Comparison of ENCODE assay signal across 9 cellular contexts in the genomic region with DNA sequence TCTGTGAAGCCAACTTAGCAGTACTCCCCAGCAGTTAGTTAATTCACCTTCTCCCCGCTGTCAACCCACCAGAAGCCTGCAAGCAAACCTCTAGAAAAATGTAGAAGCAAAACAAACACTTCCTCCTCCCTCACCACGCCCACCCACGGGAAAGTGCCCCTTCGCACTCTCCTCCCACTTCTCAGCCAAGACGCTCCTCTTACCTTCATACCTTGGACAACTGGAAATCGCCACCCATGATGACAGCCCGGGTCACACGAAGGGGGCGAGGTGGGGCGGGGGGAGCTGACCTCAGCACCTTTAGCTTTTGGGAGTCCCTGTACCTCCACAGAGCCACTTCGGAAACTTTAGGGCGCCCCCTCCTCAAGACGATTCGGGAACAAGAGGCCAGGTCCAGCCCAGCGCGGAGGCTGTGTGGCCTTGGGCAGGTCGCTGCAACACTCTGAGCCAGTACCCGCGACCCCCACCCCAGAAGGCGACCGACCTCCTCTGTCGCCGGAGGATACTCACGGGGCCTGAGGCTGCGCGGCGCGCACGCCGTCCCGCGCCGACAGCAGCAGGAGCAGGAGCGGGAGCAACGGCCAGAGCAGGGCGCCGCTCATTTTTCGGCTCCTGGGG. TPM values are rescaled to one million over a fixed set of nuclear protein-coding genes. Genes with fewer than 3 reads are reported as not detected.
A peak's percentile ranks its signal among the peaks of the same experiment; 100 is the strongest.
DNase-seq lines count a peak whose midpoint lies in the region; ATAC-seq lines count a peak whose summit lies in the region.
"Had no signal": no experiment of that assay in that cellular context is flagged by ENCODE, and none has a peak within 500 bp of the region (broad histone marks: within the 10 kb centered on the region; RNA-seq: fewer than 3 reads in every experiment).

No MANE protein-coding gene starts in this region.

- no peak overlapping the region for H3K27ac ChIP-seq in SK-N-MC
- no peak overlapping the region for H3K27ac ChIP-seq in right cardiac atrium (ENCODE audit: low read length)

- no peaks in the 10 kb centered on the region for H3K9me3 ChIP-seq in HAP-1
- H3K9me3 ChIP-seq in SK-N-MC (ENCODE audit: low read depth, low read length) = no peaks in the 10 kb centered on the region
- H3K9me3 ChIP-seq in right cardiac atrium (ENCODE audit: control insufficient read depth, low read length) = no peaks in the 10 kb centered on the region

- WGBS in right cardiac atrium = under 1% methylated on average over 38 of the region's 38 CpGs

- intact Hi-C loops in right cardiac atrium (cut with DNase I) = no loop called here

- in situ Hi-C loops in HAP-1 (cut with MboI; ENCODE audit: low sequenced_read_pairs) = no loop called here

- no peaks in the 10 kb centered on the region for H3K36me3 ChIP-seq in HAP-1 (replicated peaks)
- no peaks in the 10 kb centered on the region for H3K36me3 ChIP-seq in SK-N-MC (ENCODE audit: insufficient read depth, low read length)

- DNase-seq in HAP-1 (ENCODE audit: low spot score in 2 of 2) (no peak), SK-N-MC (ENCODE audit: low read depth, low spot score) (no peak), right cardiac atrium (no peak), retina (peak; percentile 61), HCEC 1CT (no peak)
- DNase-seq: NCI-H2081 had no signal

- peak overlapping the region; percentile 17 for H3K4me3 ChIP-seq in HAP-1
- H3K4me3 ChIP-seq in SK-N-MC = peak overlapping the region; percentile 54
- peak overlapping the region; percentile 5 for H3K4me3 ChIP-seq in right cardiac atrium (ENCODE audit: low read length)

- H3K4me1 ChIP-seq in HAP-1 (no peaks in the 10 kb centered on the region), right cardiac atrium (ENCODE audit: control insufficient read depth, insufficient read depth, low read length) (no peaks in the 10 kb centered on the region)

- H3K9ac ChIP-seq in SK-N-MC (ENCODE audit: insufficient read length) = no peak overlapping the region

- ATAC-seq in right cardiac atrium (no peak), GM21786 (IDR thresholded peaks at IDR 0.05; ENCODE audit: unreplicated experiment) (no peak), GM18861 (IDR thresholded peaks at IDR 0.05; ENCODE audit: unreplicated experiment) (no peak), HG02759 (IDR thresholded peaks at IDR 0.05; ENCODE audit: unreplicated experiment) (no peak)

- H3K27me3 ChIP-seq in HAP-1 (ENCODE audit: low read depth) (peaks cover 21% of the 10 kb centered on the region), right cardiac atrium (ENCODE audit: control insufficient read depth, insufficient read depth) (no peaks in the 10 kb centered on the region)

RNA-seq across cellular contexts. Expression of a gene that starts 0.5 kb away (rescaled TPM):
- total RNA-seq in right cardiac atrium = 10 to 100 TPM in 1 of 4 donors, 1 to 10 TPM in 3; 2.4 to 11.8 (median 8.0) TPM
- polyA plus RNA-seq in right cardiac atrium = 19.7 TPM

RNA-seq across cellular contexts. Expression of a gene that starts 49.1 kb away (rescaled TPM):
- total RNA-seq in right cardiac atrium = 1 to 10 TPM; 3.3 to 6.1 (median 5.6) TPM
- polyA plus RNA-seq in right cardiac atrium = 4.7 TPM

RNA-seq across cellular contexts. Expression of a gene that starts 49.4 kb away (rescaled TPM):
- total RNA-seq in right cardiac atrium = 10 to 100 TPM; 31.5 to 42.1 (median 36.6) TPM
- polyA plus RNA-seq in right cardiac atrium = 30.0 TPM
